ENCODE assay signal across 1 cellular context in the genomic region with DNA sequence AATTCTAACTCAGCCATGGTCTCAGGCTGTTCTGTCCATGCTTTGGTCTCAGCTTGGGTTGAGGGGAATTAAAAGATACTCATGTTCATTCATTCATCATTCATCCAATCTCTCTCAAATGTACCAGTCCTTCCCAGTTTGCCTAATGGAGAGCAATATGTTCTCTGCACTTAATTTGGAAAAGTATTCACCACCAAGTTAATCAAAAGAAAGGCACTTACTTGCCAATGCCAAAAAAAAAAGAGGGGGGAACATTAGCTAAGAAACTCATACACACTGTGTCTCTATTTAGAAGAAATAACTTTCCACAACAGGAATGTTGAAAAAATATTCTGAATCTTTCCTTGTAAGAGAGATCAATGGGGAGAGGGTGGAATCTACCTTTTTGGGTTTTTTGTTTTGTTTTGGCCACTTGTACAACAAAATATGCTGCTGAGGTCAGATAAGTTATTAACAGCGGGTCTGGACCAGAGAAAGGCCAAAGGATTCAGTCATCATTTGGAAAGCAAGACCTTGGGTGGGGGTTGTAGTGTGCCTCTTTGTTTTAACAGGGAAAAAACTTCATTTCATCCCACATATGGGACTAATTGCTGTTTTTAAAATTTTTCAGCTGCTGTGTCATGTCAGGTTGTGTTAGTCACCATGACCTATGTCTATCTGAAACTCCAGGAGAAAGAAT.
TF ChIP-seq lines count a peak whose summit lies in the region.

No MANE protein-coding gene starts in this region.

TF ChIP-seq in K562, 482 proteins besides CTCF, POLR2A, EP300 and RAD21 (continued from another document):
- TF ChIP-seq, protein P1, sequence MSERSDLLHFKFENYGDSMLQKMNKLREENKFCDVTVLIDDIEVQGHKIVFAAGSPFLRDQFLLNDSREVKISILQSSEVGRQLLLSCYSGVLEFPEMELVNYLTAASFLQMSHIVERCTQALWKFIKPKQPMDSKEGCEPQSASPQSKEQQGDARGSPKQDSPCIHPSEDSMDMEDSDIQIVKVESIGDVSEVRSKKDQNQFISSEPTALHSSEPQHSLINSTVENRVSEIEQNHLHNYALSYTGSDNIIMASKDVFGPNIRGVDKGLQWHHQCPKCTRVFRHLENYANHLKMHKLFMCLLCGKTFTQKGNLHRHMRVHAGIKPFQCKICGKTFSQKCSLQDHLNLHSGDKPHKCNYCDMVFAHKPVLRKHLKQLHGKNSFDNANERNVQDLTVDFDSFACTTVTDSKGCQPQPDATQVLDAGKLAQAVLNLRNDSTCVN (CRISPR knock-in tag; IDR thresholded peaks at IDR 0.05) = no peak
- no peak for TF ChIP-seq TCF7L2 (IDR thresholded peaks at IDR 0.05; ENCODE audit: low read depth, low read length)
- no peak for TF ChIP-seq SREBF2 (CRISPR knock-in tag; IDR thresholded peaks at IDR 0.05)
- TF ChIP-seq FOXJ2 (tag; IDR thresholded peaks at IDR 0.05) = no peak
